In the genomic region with DNA sequence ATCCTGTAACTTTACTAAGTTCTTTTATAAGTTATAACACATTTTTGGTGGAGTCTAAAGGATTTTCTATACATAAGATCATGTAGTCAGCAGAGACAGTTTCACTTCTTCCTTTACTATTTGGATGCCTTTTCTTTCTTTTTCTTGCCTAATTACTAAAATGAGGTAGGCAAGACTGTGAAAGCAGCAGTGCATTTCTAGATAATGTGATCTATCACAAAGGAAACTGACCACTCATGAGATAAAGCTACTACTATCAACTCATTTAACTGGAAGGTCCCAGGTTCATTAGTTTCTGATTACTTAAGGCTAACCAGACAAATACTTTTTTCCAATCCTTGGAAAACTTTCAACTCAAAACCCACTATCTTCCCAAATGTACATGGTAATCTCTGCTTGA, we compare ENCODE assay signal across 16 cellular contexts.
DNase-seq lines count a peak whose midpoint lies in the region; ATAC-seq, FAIRE-seq and TF ChIP-seq lines count a peak whose summit lies in the region.
"Had no signal": no experiment of that assay in that cellular context is flagged by ENCODE, and none has a peak within 500 bp of the region (broad histone marks: within the 10 kb centered on the region; RNA-seq: fewer than 3 reads in every experiment).

No MANE protein-coding gene starts in this region.

- ATAC-seq in GM19395 (IDR thresholded peaks at IDR 0.05; ENCODE audit: unreplicated experiment) (peak; percentile 31), HG02885 (IDR thresholded peaks at IDR 0.05; ENCODE audit: poor library complexity, unreplicated experiment) (peak; percentile 44), mucosa of descending colon (no peak)
- ATAC-seq: K562, sciatic nerve had no signal

- no peaks in the 10 kb centered on the region for H3K9me3 ChIP-seq in mucosa of descending colon
- H3K9me3 ChIP-seq: colonic mucosa, HAP-1 had no signal

- H3K4me3 ChIP-seq in mucosa of descending colon, result no peak overlapping the region
- H3K4me3 ChIP-seq: colonic mucosa, HAP-1, K562 had no signal

- H3K4me1 ChIP-seq in mucosa of descending colon (ENCODE audit: low read depth), result no peaks in the 10 kb centered on the region
- H3K4me1 ChIP-seq: colonic mucosa, HAP-1 had no signal

- TF ChIP-seq CTCF in mucosa of descending colon (IDR thresholded peaks at IDR 0.05), result no peak

- H3K36me3 ChIP-seq in mucosa of descending colon (ENCODE audit: low read depth), result no peaks in the 10 kb centered on the region
- H3K36me3 ChIP-seq: colonic mucosa, HAP-1 had no signal

- intact Hi-C loops in mucosa of descending colon (cut with DNase I, micrococcal nuclease), result no loop called here

- no peak for DNase-seq in GM12892 (ENCODE audit: insufficient read length)
- DNase-seq in NAMALWA (ENCODE audit: low spot score), result peak; percentile 40
- no peak for DNase-seq in mucosa of descending colon
- no peak for DNase-seq in hippocampal formation (lab: John Stamatoyannopoulos, UW)
- no peak for DNase-seq in hepatic stellate cell (ENCODE audit: low spot score)
- no peak for DNase-seq in DMS79 treated with DMSO at 0.1 percent for 48 hours (lab: John Stamatoyannopoulos, UW)
- DNase-seq: colonic mucosa; foreskin melanocyte; NCI-H1436; SIG-M5; stimulated activated CD4-positive, alpha-beta T cell treated with anti-CD3 and anti-CD28 coated beads, Interleukin-1b, Interleukin-23, amount 100 ng/mL, for 48 hours had no signal

- TF ChIP-seq POLR2A in GM12892 (IDR thresholded peaks at IDR 0.05; ENCODE audit: low read depth, low read length), result no peak

- FAIRE-seq in GM12892 (lab: Jason Lieb, UNC), result peak; percentile 79
- FAIRE-seq: K562 had no signal
